Comparison of ENCODE assay signal across 20 cellular contexts in the genomic region with DNA sequence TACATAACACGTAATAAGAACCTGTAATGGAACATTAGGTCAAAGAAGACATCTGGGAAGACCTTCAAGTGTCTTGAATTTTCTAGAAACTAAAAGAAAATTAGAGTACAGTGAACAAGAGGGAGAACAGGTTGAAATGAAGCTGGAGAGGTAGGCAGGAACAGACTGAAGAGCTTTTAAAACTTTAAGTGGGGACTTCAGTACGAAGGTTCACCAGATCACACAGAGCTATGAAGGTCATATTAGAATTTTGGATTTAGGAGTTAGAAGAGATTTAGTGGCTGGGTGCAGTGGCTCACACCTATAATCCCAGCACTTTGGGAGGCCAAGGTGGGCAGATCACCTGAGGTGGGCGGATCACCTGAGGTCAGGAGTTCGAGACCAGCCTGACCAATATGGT. TPM values are rescaled to one million over a fixed set of nuclear protein-coding genes. Genes with fewer than 3 reads are reported as not detected.
A peak's percentile ranks its signal among the peaks of the same experiment; 100 is the strongest.
DNase-seq lines count a peak whose midpoint lies in the region; ATAC-seq and TF ChIP-seq lines count a peak whose summit lies in the region.
"Had no signal": no experiment of that assay in that cellular context is flagged by ENCODE, and none has a peak within 500 bp of the region (broad histone marks: within the 10 kb centered on the region; RNA-seq: fewer than 3 reads in every experiment).

No MANE protein-coding gene starts in this region.

- no peak for TF ChIP-seq CTCF in lower lobe of right lung (IDR thresholded peaks at IDR 0.05)

- peaks cover 22% of the 10 kb centered on the region for H3K4me1 Mint-ChIP-seq in activated T-cell treated with anti-CD3 and anti-CD28 coated beads, Interleukin-2, amount 50 U/mL, for 72 hours (ENCODE audit: low read depth)
- H3K4me1 Mint-ChIP-seq in T-helper 17 cell: peaks cover 5% of the 10 kb centered on the region
- H3K4me1 Mint-ChIP-seq in activated CD4-positive, alpha-beta T cell treated with anti-CD3 and anti-CD28 coated beads, Interleukin-2, amount 10 ng/mL, durations not matched to agents 24 days and 14 days: peaks cover 5% of the 10 kb centered on the region
- H3K4me1 Mint-ChIP-seq: B cell, GM23338, H9 had no signal

- H3K9me3 ChIP-seq in T-helper 17 cell (ENCODE audit: control insufficient read depth, low read length, poor library complexity, severe bottlenecking) (no peaks in the 10 kb centered on the region), lower lobe of right lung (no peaks in the 10 kb centered on the region), SJCRH30 (replicated peaks) (no peaks in the 10 kb centered on the region)
- H3K9me3 ChIP-seq: BLaER1 had no signal

- no peaks in the 10 kb centered on the region for H3K9me3 Mint-ChIP-seq in activated T-cell treated with anti-CD3 and anti-CD28 coated beads, Interleukin-2, amount 50 U/mL, for 72 hours
- peaks cover 6% of the 10 kb centered on the region for H3K9me3 Mint-ChIP-seq in activated CD4-positive, alpha-beta T cell treated with anti-CD3 and anti-CD28 coated beads, Interleukin-2, amount 10 ng/mL, durations not matched to agents 24 days and 14 days
- H3K9me3 Mint-ChIP-seq: CD4-positive, alpha-beta T cell; CD8-positive, alpha-beta memory T cell; GM23338; H9 had no signal

- H3K4me1 ChIP-seq in lower lobe of right lung (no peaks in the 10 kb centered on the region), SJCRH30 (no peaks in the 10 kb centered on the region)

- H3K4me3 ChIP-seq in lower lobe of right lung (no peak overlapping the region), SJCRH30 (no peak overlapping the region)
- H3K4me3 ChIP-seq: BLaER1, GM23338 had no signal

- peak overlapping the region; percentile 59 for H3K27ac Mint-ChIP-seq in activated T-cell treated with anti-CD3 and anti-CD28 coated beads, Interleukin-2, amount 50 U/mL, for 72 hours
- no peak overlapping the region for H3K27ac Mint-ChIP-seq in T-helper 17 cell
- H3K27ac Mint-ChIP-seq in activated CD4-positive, alpha-beta T cell treated with anti-CD3 and anti-CD28 coated beads, Interleukin-2, amount 10 ng/mL, durations not matched to agents 24 days and 14 days: no peak overlapping the region
- H3K27ac Mint-ChIP-seq: B cell; CD4-positive, alpha-beta T cell; GM23338; H9 had no signal

- H3K27ac ChIP-seq in lower lobe of right lung (no peak overlapping the region), SJCRH30 (no peak overlapping the region)
- H3K27ac ChIP-seq: 22Rv1, BLaER1, C4-2B had no signal

- no peak for ATAC-seq in activated T-cell treated with anti-CD3 and anti-CD28 coated beads, Interleukin-2, amount 50 U/mL, for 72 hours (replicated peaks in 1 of 2)
- ATAC-seq in T-helper 17 cell (no peak), lower lobe of right lung (peak; percentile 59 to 66), GM18909 (IDR thresholded peaks at IDR 0.05; ENCODE audit: poor library complexity, unreplicated experiment) (no peak)
- ATAC-seq: GM23338, HCT116 had no signal

- no peaks in the 10 kb centered on the region for H3K27me3 Mint-ChIP-seq in activated T-cell treated with anti-CD3 and anti-CD28 coated beads, Interleukin-2, amount 50 U/mL, for 72 hours (ENCODE audit: low read depth)
- no peaks in the 10 kb centered on the region for H3K27me3 Mint-ChIP-seq in T-helper 17 cell
- H3K27me3 Mint-ChIP-seq in activated CD4-positive, alpha-beta T cell treated with anti-CD3 and anti-CD28 coated beads, Interleukin-2, amount 10 ng/mL, durations not matched to agents 24 days and 14 days: no peaks in the 10 kb centered on the region
- H3K27me3 Mint-ChIP-seq: B cell; CD4-positive, alpha-beta T cell; CD8-positive, alpha-beta memory T cell had no signal

- intact Hi-C loops in lower lobe of right lung (cut with DNase I): no loop called here
- intact Hi-C loops in activated CD4-positive, alpha-beta T cell treated with anti-CD3 and anti-CD28 coated beads, Interleukin-2, amount 10 ng/mL, durations not matched to agents 24 days and 14 days (cut with micrococcal nuclease): no loop called here

- no peak overlapping the region for H3K4me3 Mint-ChIP-seq in activated T-cell treated with anti-CD3 and anti-CD28 coated beads, Interleukin-2, amount 50 U/mL, for 72 hours
- H3K4me3 Mint-ChIP-seq in T-helper 17 cell: peak overlapping the region; percentile 68
- H3K4me3 Mint-ChIP-seq in activated CD4-positive, alpha-beta T cell treated with anti-CD3 and anti-CD28 coated beads, Interleukin-2, amount 10 ng/mL, durations not matched to agents 24 days and 14 days: no peak overlapping the region
- H3K4me3 Mint-ChIP-seq: B cell; CD4-positive, alpha-beta T cell; CD8-positive, alpha-beta memory T cell; GM23338; H9 had no signal

- H3K27me3 ChIP-seq in lower lobe of right lung (ENCODE audit: low read depth) (no peaks in the 10 kb centered on the region), SJCRH30 (no peaks in the 10 kb centered on the region)
- H3K27me3 ChIP-seq: BLaER1 had no signal

- H3K36me3 ChIP-seq in lower lobe of right lung: peaks cover 24% of the 10 kb centered on the region
- H3K36me3 ChIP-seq in SJCRH30: no peaks in the 10 kb centered on the region

- DNase-seq in activated T-cell treated with anti-CD3 and anti-CD28 coated beads, Interleukin-2, amount 50 U/mL, for 72 hours: no peak
- no peak for DNase-seq in activated T-cell treated with anti-CD3 and anti-CD28 coated beads, Interleukin-2, amount 50 U/mL, for 48 hours
- DNase-seq in T-helper 17 cell: no peak
- no peak for DNase-seq in lower lobe of right lung
- no peak for DNase-seq in activated CD4-positive, alpha-beta T cell treated with anti-CD3 and anti-CD28 coated beads, Interleukin-2, amount 10 ng/mL, durations not matched to agents 24 days and 14 days
- no peak for DNase-seq in activated CD4-positive, CD25-positive, alpha-beta regulatory T cell (lab: John Stamatoyannopoulos, UW)
- no peak for DNase-seq in SJCRH30
- DNase-seq: CD4-positive, alpha-beta T cell; CD8-positive, alpha-beta memory T cell; DMS 273 treated with DMSO at 0.1 percent for 48 hours; DND-41; H9 had no signal

- peaks cover 13 to 14% of the 10 kb centered on the region in 2 donors for H3K36me3 Mint-ChIP-seq in activated T-cell treated with anti-CD3 and anti-CD28 coated beads, Interleukin-2, amount 50 U/mL, for 72 hours (ENCODE audit: insufficient read depth in 2 of 2)
- H3K36me3 Mint-ChIP-seq in T-helper 17 cell (ENCODE audit: low read depth): peaks cover 14% of the 10 kb centered on the region
- peaks cover 37% of the 10 kb centered on the region for H3K36me3 Mint-ChIP-seq in activated CD4-positive, alpha-beta T cell treated with anti-CD3 and anti-CD28 coated beads, Interleukin-2, amount 10 ng/mL, durations not matched to agents 24 days and 14 days (ENCODE audit: low read depth)

RNA-seq across cellular contexts. Expression of a gene that starts 26.6 kb away (rescaled TPM):
- not detected for total RNA-seq in activated T-cell treated with anti-CD3 and anti-CD28 coated beads, Interleukin-2, amount 50 U/mL, for 72 hours
- total RNA-seq in T-helper 17 cell: not detected
- total RNA-seq in lower lobe of right lung: not detected
- total RNA-seq in activated CD4-positive, alpha-beta T cell treated with anti-CD3 and anti-CD28 coated beads, Interleukin-2, amount 10 ng/mL, durations not matched to agents 24 days and 14 days: not detected in 2 replicates
- total RNA-seq in SJCRH30 (2014; rRNA removed; shearing (Covaris generic)): 0.04 TPM in 1 of 2 replicates, not detected in the other
- total RNA-seq: B cell; CD4-positive, alpha-beta T cell; CD8-positive, alpha-beta memory T cell; GM23338; H4; H9 had no signal

Comparison
In these comparisons a context has a peak if more than half of its experiments do, and no peak if none do; other contexts are left out.
1. ATAC-seq: peak in lower lobe of right lung (2 of 2); none in activated T-cell treated with anti-CD3 and anti-CD28 coated beads, Interleukin-2, amount 50 U/mL, for 72 hours (0 of 2), T-helper 17 cell (single experiment) and GM18909 (single experiment).